In genomic region chr6:39402239-39402751, GRCh38 we compare ENCODE assay signal across 21 cellular contexts.
A peak's percentile ranks its signal among the peaks of the same experiment; 100 is the strongest.
DNase-seq lines count a peak whose midpoint lies in the region; ATAC-seq and TF ChIP-seq lines count a peak whose summit lies in the region.
"Had no signal": no experiment of that assay in that cellular context is flagged by ENCODE, and none has a peak within 500 bp of the region (broad histone marks: within the 10 kb centered on the region; RNA-seq: fewer than 3 reads in every experiment).

No MANE protein-coding gene starts in this region.

- peaks cover 7% of the 10 kb centered on the region for H3K9me3 Mint-ChIP-seq in progenitor cell of endocrine pancreas (ENCODE audit: low read depth)
- no peaks in the 10 kb centered on the region for H3K9me3 Mint-ChIP-seq in stimulated activated effector memory CD8-positive, alpha-beta T cell treated with anti-CD3 and anti-CD28 coated beads, Interleukin-12 subunit alpha, Interleukin-12 subunit beta, amount 100 ng/mL, for 72 hours
- no peaks in the 10 kb centered on the region for H3K9me3 Mint-ChIP-seq in activated T-cell treated with anti-CD3 and anti-CD28 coated beads, Interleukin-2, amount 50 U/mL, for 72 hours
- H3K9me3 Mint-ChIP-seq: CD4-positive, alpha-beta T cell had no signal

- H3K27ac Mint-ChIP-seq in progenitor cell of endocrine pancreas = peak overlapping the region; percentile 27
- no peak overlapping the region for H3K27ac Mint-ChIP-seq in stimulated activated effector memory CD8-positive, alpha-beta T cell treated with anti-CD3 and anti-CD28 coated beads, Interleukin-12 subunit alpha, Interleukin-12 subunit beta, amount 100 ng/mL, for 72 hours
- no peak overlapping the region for H3K27ac Mint-ChIP-seq in activated T-cell treated with anti-CD3 and anti-CD28 coated beads, Interleukin-2, amount 50 U/mL, for 72 hours
- H3K27ac Mint-ChIP-seq: CD4-positive, alpha-beta T cell had no signal

- no peak for ATAC-seq in stimulated activated effector memory CD8-positive, alpha-beta T cell treated with anti-CD3 and anti-CD28 coated beads, Interleukin-12 subunit alpha, Interleukin-12 subunit beta, amount 100 ng/mL, for 72 hours
- no peak for ATAC-seq in activated T-cell treated with anti-CD3 and anti-CD28 coated beads, Interleukin-2, amount 50 U/mL, for 72 hours (replicated peaks in 1 of 2)
- no peak for ATAC-seq in GM19397 (IDR thresholded peaks at IDR 0.05; ENCODE audit: unreplicated experiment)
- ATAC-seq: A549, left lung had no signal

- H3K27me3 Mint-ChIP-seq in progenitor cell of endocrine pancreas = no peaks in the 10 kb centered on the region
- no peaks in the 10 kb centered on the region for H3K27me3 Mint-ChIP-seq in activated T-cell treated with anti-CD3 and anti-CD28 coated beads, Interleukin-2, amount 50 U/mL, for 72 hours (ENCODE audit: low read depth)
- H3K27me3 Mint-ChIP-seq: CD4-positive, alpha-beta T cell had no signal

- no peak overlapping the region for H3K4me3 Mint-ChIP-seq in progenitor cell of endocrine pancreas (ENCODE audit: low read depth)
- no peak overlapping the region for H3K4me3 Mint-ChIP-seq in stimulated activated effector memory CD8-positive, alpha-beta T cell treated with anti-CD3 and anti-CD28 coated beads, Interleukin-12 subunit alpha, Interleukin-12 subunit beta, amount 100 ng/mL, for 72 hours
- no peak overlapping the region for H3K4me3 Mint-ChIP-seq in activated T-cell treated with anti-CD3 and anti-CD28 coated beads, Interleukin-2, amount 50 U/mL, for 72 hours
- H3K4me3 Mint-ChIP-seq: CD4-positive, alpha-beta T cell had no signal

- DNase-seq in AG20443 (ENCODE audit: low spot score) = peak; percentile 81
- DNase-seq in NCI-H345 treated with DMSO at 0.1 percent for 48 hours (lab: John Stamatoyannopoulos, UW; ENCODE audit: unreplicated experiment) = peak; percentile 22
- peak; percentile 89 for DNase-seq in foreskin melanocyte
- no peak for DNase-seq in progenitor cell of endocrine pancreas (ENCODE audit: low spot score, unreplicated experiment)
- no peak for DNase-seq in stimulated activated effector memory CD8-positive, alpha-beta T cell treated with anti-CD3 and anti-CD28 coated beads, Interleukin-12 subunit alpha, Interleukin-12 subunit beta, amount 100 ng/mL, for 72 hours (ENCODE audit: low spot score in 2 of 2)
- no peak for DNase-seq in DMS153 (lab: John Stamatoyannopoulos, UW)
- no peak for DNase-seq in activated T-cell treated with anti-CD3 and anti-CD28 coated beads, Interleukin-2, amount 50 U/mL, for 72 hours
- DNase-seq: activated CD4-positive, CD25-positive, alpha-beta regulatory T cell treated with anti-CD3 and anti-CD28 coated beads, Interleukin-2, amount 50 U/mL, for 72 hours; CD4-positive, alpha-beta T cell; cerebellar nuclear complex; DMS79; left lung; NCI-H146; NCI-H524; pancreas; SHP77 treated with DMSO at 0.1 percent for 48 hours; stimulated activated CD4-positive, alpha-beta T cell treated with anti-CD3 and anti-CD28 coated beads, Interleukin-4, amount 100 ng/mL, for 4 hours; stimulated activated CD8-positive, alpha-beta memory T cell treated with anti-CD3 and anti-CD28 coated beads, Interleukin-4, amount 100 ng/mL, for 48 hours; thyroid gland had no signal

- TF ChIP-seq CTCF in progenitor cell of endocrine pancreas (IDR thresholded peaks at IDR 0.05; ENCODE audit: unreplicated experiment) = no peak

- no peaks in the 10 kb centered on the region for H3K36me3 Mint-ChIP-seq in progenitor cell of endocrine pancreas (ENCODE audit: insufficient read depth)
- H3K36me3 Mint-ChIP-seq in stimulated activated effector memory CD8-positive, alpha-beta T cell treated with anti-CD3 and anti-CD28 coated beads, Interleukin-12 subunit alpha, Interleukin-12 subunit beta, amount 100 ng/mL, for 72 hours = no peaks in the 10 kb centered on the region
- H3K36me3 Mint-ChIP-seq in activated T-cell treated with anti-CD3 and anti-CD28 coated beads, Interleukin-2, amount 50 U/mL, for 72 hours (ENCODE audit: insufficient read depth in 2 of 2) = no peaks in the 10 kb centered on the region

- H3K4me1 Mint-ChIP-seq in progenitor cell of endocrine pancreas (ENCODE audit: low read depth) = peaks cover 51% of the 10 kb centered on the region
- no peaks in the 10 kb centered on the region for H3K4me1 Mint-ChIP-seq in stimulated activated effector memory CD8-positive, alpha-beta T cell treated with anti-CD3 and anti-CD28 coated beads, Interleukin-12 subunit alpha, Interleukin-12 subunit beta, amount 100 ng/mL, for 72 hours
- no peaks in the 10 kb centered on the region for H3K4me1 Mint-ChIP-seq in activated T-cell treated with anti-CD3 and anti-CD28 coated beads, Interleukin-2, amount 50 U/mL, for 72 hours (ENCODE audit: low read depth)

Comparison
In these comparisons a context has a peak if more than half of its experiments do, and no peak if none do; other contexts are left out.
1. DNase-seq: peak in AG20443 (single experiment), NCI-H345 treated with DMSO at 0.1 percent for 48 hours (single experiment) and foreskin melanocyte (single experiment); none in progenitor cell of endocrine pancreas (single experiment), stimulated activated effector memory CD8-positive, alpha-beta T cell treated with anti-CD3 and anti-CD28 coated beads, Interleukin-12 subunit alpha, Interleukin-12 subunit beta, amount 100 ng/mL, for 72 hours (0 of 2), DMS153 (single experiment) and activated T-cell treated with anti-CD3 and anti-CD28 coated beads, Interleukin-2, amount 50 U/mL, for 72 hours (0 of 2).